Comparison of ENCODE assay signal across 23 cellular contexts in genomic region chr4:89029591-89029990, GRCh38. TPM values are rescaled to one million over a fixed set of nuclear protein-coding genes. Genes with fewer than 3 reads are reported as not detected.
DNase-seq lines count a peak whose midpoint lies in the region; ATAC-seq and TF ChIP-seq lines count a peak whose summit lies in the region.
"Had no signal": no experiment of that assay in that cellular context is flagged by ENCODE, and none has a peak within 500 bp of the region (broad histone marks: within the 10 kb centered on the region; RNA-seq: fewer than 3 reads in every experiment).

No MANE protein-coding gene starts in this region.

- no peak for TF ChIP-seq CTCF in CD4-positive, alpha-beta T cell (IDR thresholded peaks at IDR 0.05)
- TF ChIP-seq CTCF in VCaP (conservative IDR thresholded peaks at IDR 0.05) = no peak

- no peaks in the 10 kb centered on the region for H3K9me3 ChIP-seq in CD4-positive, CD25-positive, alpha-beta regulatory T cell (ENCODE audit: control insufficient read depth in 2 of 2, low read length in 2 of 2)
- no peaks in the 10 kb centered on the region for H3K9me3 ChIP-seq in CD4-positive, alpha-beta T cell (ENCODE audit: control insufficient read depth, low read length)
- H3K9me3 ChIP-seq in endocrine pancreas (ENCODE audit: control insufficient read depth, low read length) = no peaks in the 10 kb centered on the region

- H3K36me3 Mint-ChIP-seq in CD4-positive, CD25-positive, alpha-beta regulatory T cell = no peaks in the 10 kb centered on the region
- H3K36me3 Mint-ChIP-seq in CD4-positive, alpha-beta T cell (ENCODE audit: low read depth) = no peaks in the 10 kb centered on the region
- no peaks in the 10 kb centered on the region for H3K36me3 Mint-ChIP-seq in activated naive CD8-positive, alpha-beta T cell treated with anti-CD3 and anti-CD28 coated beads for 36 hours
- H3K36me3 Mint-ChIP-seq: CD8-positive, alpha-beta memory T cell had no signal

- CTCF ChIA-PET in CD4-positive, alpha-beta T cell (lab: Charles Lee) = interaction anchor here (1.5 kb wide), 1 partner anchor 211 kb away, joined by 6 read pairs; no protein-coding TSS in a partner anchor

- H3K4me1 ChIP-seq in CD4-positive, CD25-positive, alpha-beta regulatory T cell (ENCODE audit: control insufficient read depth, insufficient read depth, low read length, poor library complexity, severe bottlenecking) = peaks cover 5% of the 10 kb centered on the region
- H3K4me1 ChIP-seq in endocrine pancreas (ENCODE audit: control insufficient read depth, insufficient read depth, low read length) = peaks cover 15% of the 10 kb centered on the region

- peak; percentile 70 to 87 for ATAC-seq in CD4-positive, CD25-positive, alpha-beta regulatory T cell (ENCODE audit: low read depth in 2 of 2)
- peak; percentile 90 for ATAC-seq in CD4-positive, alpha-beta T cell (ENCODE audit: poor library complexity)
- ATAC-seq in HG02588 (IDR thresholded peaks at IDR 0.05; ENCODE audit: unreplicated experiment) (no peak), HG02970 (IDR thresholded peaks at IDR 0.05; ENCODE audit: low FRiP score, unreplicated experiment) (no peak)

- H3K4me3 ChIP-seq in CD4-positive, CD25-positive, alpha-beta regulatory T cell (ENCODE audit: low read depth, low read length) = peak overlapping the region; percentile 86
- H3K4me3 ChIP-seq in endocrine pancreas (ENCODE audit: control insufficient read depth, insufficient read depth, low read length) = peak overlapping the region; percentile 69
- H3K4me3 ChIP-seq: GM23248, PC-9 had no signal

- H3K4me3 Mint-ChIP-seq in CD4-positive, CD25-positive, alpha-beta regulatory T cell = peak overlapping the region; percentile 11 to 68 (median 20)
- no peak overlapping the region for H3K4me3 Mint-ChIP-seq in CD4-positive, alpha-beta T cell
- H3K4me3 Mint-ChIP-seq in activated naive CD8-positive, alpha-beta T cell treated with anti-CD3 and anti-CD28 coated beads for 36 hours = no peak overlapping the region
- H3K4me3 Mint-ChIP-seq: CD8-positive, alpha-beta memory T cell; H9; HFFc6 had no signal

- H3K4me1 Mint-ChIP-seq in CD4-positive, CD25-positive, alpha-beta regulatory T cell = peaks cover 6 to 11% (median 9%) of the 10 kb centered on the region in 4 donors
- H3K4me1 Mint-ChIP-seq in CD4-positive, alpha-beta T cell (ENCODE audit: low read depth) = peaks cover 11% of the 10 kb centered on the region
- H3K4me1 Mint-ChIP-seq in activated naive CD8-positive, alpha-beta T cell treated with anti-CD3 and anti-CD28 coated beads for 36 hours = peaks cover 2% of the 10 kb centered on the region

- H3K27ac ChIP-seq in CD4-positive, CD25-positive, alpha-beta regulatory T cell (ENCODE audit: insufficient read depth, low read length, poor library complexity, severe bottlenecking) = peak overlapping the region; percentile 58
- H3K27ac ChIP-seq in CD4-positive, alpha-beta T cell (ENCODE audit: low read depth, low read length) = no peak overlapping the region
- peak overlapping the region; percentile 69 for H3K27ac ChIP-seq in VCaP
- H3K27ac ChIP-seq: GM23248, KMS-11, PC-9 had no signal

- H3K9me3 Mint-ChIP-seq in CD4-positive, CD25-positive, alpha-beta regulatory T cell = peaks cover 0 to 4% (median 2%) of the 10 kb centered on the region in 7 donors
- no peaks in the 10 kb centered on the region for H3K9me3 Mint-ChIP-seq in CD4-positive, alpha-beta T cell
- no peaks in the 10 kb centered on the region for H3K9me3 Mint-ChIP-seq in activated naive CD8-positive, alpha-beta T cell treated with anti-CD3 and anti-CD28 coated beads for 36 hours
- H3K9me3 Mint-ChIP-seq: H9, HFFc6 had no signal

- H3K27ac Mint-ChIP-seq in CD4-positive, CD25-positive, alpha-beta regulatory T cell = peak overlapping the region in 1 of 3 donors; percentile 5
- H3K27ac Mint-ChIP-seq in CD4-positive, alpha-beta T cell = peak overlapping the region; percentile 3
- no peak overlapping the region for H3K27ac Mint-ChIP-seq in activated naive CD8-positive, alpha-beta T cell treated with anti-CD3 and anti-CD28 coated beads for 36 hours
- H3K27ac Mint-ChIP-seq: H9, HFFc6 had no signal

- POLR2A ChIA-PET in CD4-positive, alpha-beta T cell (lab: Charles Lee) = no interaction called here

- DNase-seq in CD4-positive, CD25-positive, alpha-beta regulatory T cell = peak; percentile 3 to 66 (median 41)
- DNase-seq in CD4-positive, alpha-beta T cell = no peak
- DNase-seq in activated naive CD8-positive, alpha-beta T cell treated with anti-CD3 and anti-CD28 coated beads for 36 hours = no peak
- DNase-seq: Calu3, GF-D8, GM23248, H9, HFFc6, NCI-H1092 treated with DMSO at 0.1 percent for 48 hours, NCI-H1436 treated with DMSO at 0.1 percent for 48 hours, NCI-H2029, NCI-H2227 treated with DMSO at 0.1 percent for 48 hours, NCI-H510A, NCI-H748 treated with DMSO at 0.1 percent for 48 hours, PC-9, RPMI8226, SHP77 had no signal

- intact Hi-C loops in CD4-positive, alpha-beta T cell (cut with DNase I, micrococcal nuclease) = no loop called here

- H3K27me3 Mint-ChIP-seq in CD4-positive, CD25-positive, alpha-beta regulatory T cell = no peaks in the 10 kb centered on the region
- no peaks in the 10 kb centered on the region for H3K27me3 Mint-ChIP-seq in CD4-positive, alpha-beta T cell
- peaks cover 4% of the 10 kb centered on the region for H3K27me3 Mint-ChIP-seq in activated naive CD8-positive, alpha-beta T cell treated with anti-CD3 and anti-CD28 coated beads for 36 hours

- no peaks in the 10 kb centered on the region for H3K27me3 ChIP-seq in CD4-positive, CD25-positive, alpha-beta regulatory T cell (ENCODE audit: control insufficient read depth, insufficient read depth, low read length)
- no peaks in the 10 kb centered on the region for H3K27me3 ChIP-seq in CD4-positive, alpha-beta T cell (ENCODE audit: control insufficient read depth, insufficient read depth, low read length)
- H3K27me3 ChIP-seq in endocrine pancreas (ENCODE audit: control insufficient read depth, insufficient read depth, low read length) = no peaks in the 10 kb centered on the region

- no peaks in the 10 kb centered on the region for H3K36me3 ChIP-seq in CD4-positive, CD25-positive, alpha-beta regulatory T cell (ENCODE audit: control insufficient read depth, insufficient read depth, low read length)
- H3K36me3 ChIP-seq in endocrine pancreas (ENCODE audit: control insufficient read depth, insufficient read depth, low read length) = no peaks in the 10 kb centered on the region

- no peak overlapping the region for H3K9ac ChIP-seq in endocrine pancreas (ENCODE audit: control insufficient read depth, insufficient read depth, low read length)
- H3K9ac ChIP-seq: GM23248, KMS-11 had no signal

RNA-seq across cellular contexts. Expression of gene FAM13A, which starts 27.4 kb away (rescaled TPM):
- 38.4 TPM for total RNA-seq in CD4-positive, CD25-positive, alpha-beta regulatory T cell
- polyA plus RNA-seq in CD4-positive, CD25-positive, alpha-beta regulatory T cell = 10 to 100 TPM in 2 of 4 donors, 1 to 10 TPM in 2; 7.8 to 11.9 (median 9.5) TPM
- total RNA-seq in CD4-positive, alpha-beta T cell = 10 to 100 TPM in 1 of 2 experiments, 1 to 10 TPM in 1; 9.6 to 10.2 TPM
- total RNA-seq in activated naive CD8-positive, alpha-beta T cell treated with anti-CD3 and anti-CD28 coated beads for 36 hours = 1 to 10 TPM; 2.4 to 3.2 TPM

Comparison
In these comparisons a context has a peak if more than half of its experiments do, and no peak if none do; other contexts are left out.
1. ATAC-seq: peak in CD4-positive, CD25-positive, alpha-beta regulatory T cell (2 of 2) and CD4-positive, alpha-beta T cell (single experiment); none in HG02588 (single experiment) and HG02970 (single experiment).
2. DNase-seq: peak in CD4-positive, CD25-positive, alpha-beta regulatory T cell (3 of 3); none in CD4-positive, alpha-beta T cell (0 of 10) and activated naive CD8-positive, alpha-beta T cell treated with anti-CD3 and anti-CD28 coated beads for 36 hours (single experiment).
3. H3K4me3 Mint-ChIP-seq: peak in CD4-positive, CD25-positive, alpha-beta regulatory T cell (4 of 4); none in CD4-positive, alpha-beta T cell (single experiment) and activated naive CD8-positive, alpha-beta T cell treated with anti-CD3 and anti-CD28 coated beads for 36 hours (single experiment).